8 cellular contexts compared by ENCODE assay signal in genomic region chr19:926595-927043, GRCh38. TPM values are rescaled to one million over a fixed set of nuclear protein-coding genes. Genes with fewer than 3 reads are reported as not detected.
DNase-seq lines count a peak whose midpoint lies in the region; ATAC-seq and TF ChIP-seq lines count a peak whose summit lies in the region.

No MANE protein-coding gene starts in this region.

- H3K36me3 ChIP-seq in ACC112 (ENCODE audit: insufficient read depth, low read length) (no peaks in the 10 kb centered on the region), SK-N-SH (replicated peaks in 1 of 2; ENCODE audit: control insufficient read depth in 1 of 2, insufficient read depth in 2 of 2, low read length in 1 of 2) (peaks cover 0 to 9% of the 10 kb centered on the region in 2 experiments), endocrine pancreas (ENCODE audit: control insufficient read depth, insufficient read depth, low read length) (no peaks in the 10 kb centered on the region), mucosa of stomach (ENCODE audit: control insufficient read depth, insufficient read depth, low read length) (no peaks in the 10 kb centered on the region), uterus (no peaks in the 10 kb centered on the region)

- H3K79me2 ChIP-seq in ACC112 (ENCODE audit: control insufficient read depth, insufficient read depth, low read length, unreplicated experiment) (peaks cover 10% of the 10 kb centered on the region), SK-N-SH (ENCODE audit: insufficient read depth) (peaks cover 30% of the 10 kb centered on the region)

- peaks cover 15% of the 10 kb centered on the region for H3F3A ChIP-seq in SK-N-SH (replicated peaks; ENCODE audit: insufficient read depth)

- peak overlapping the region; percentile 87 for H3K9ac ChIP-seq in SK-N-SH
- H3K9ac ChIP-seq in endocrine pancreas (ENCODE audit: control insufficient read depth, insufficient read depth, low read length), result peak overlapping the region; percentile 94
- H3K9ac ChIP-seq in mucosa of stomach (ENCODE audit: low read length), result peak overlapping the region; percentile 90

- peak overlapping the region; percentile 91 for H3K4me2 ChIP-seq in SK-N-SH

- intact Hi-C loops in uterus (cut with DNase I; ENCODE audit: low total_unique reads), result loop anchor here (10.0 kb wide), 2 partner anchors 162 to 178 kb away; partner anchors contain the start of gene GPX4

- H3K27ac ChIP-seq in ACC112 (ENCODE audit: low read depth, low read length) (no peak overlapping the region), SK-N-SH (ENCODE audit: low read depth in 2 of 2, low read length in 1 of 2) (peak overlapping the region; percentile 46 to 85; a peak in 3 of 4 replicates), uterus (peak overlapping the region; percentile 79 to 80)

- DNase-seq in SK-N-SH, result no peak
- peak in 1 of 2 donors; percentile 54 for DNase-seq in uterus
- DNase-seq in NCI-H1048 (lab: John Stamatoyannopoulos, UW), result no peak

- no peak for TF ChIP-seq EP300 in SK-N-SH (IDR thresholded peaks at IDR 0.05; ENCODE audit: borderline replicate concordance in 1 of 2, low read depth in 1 of 2, low read length in 1 of 2)

- H3K9me3 ChIP-seq in SK-N-SH, result no peaks in the 10 kb centered on the region
- no peaks in the 10 kb centered on the region for H3K9me3 ChIP-seq in endocrine pancreas (ENCODE audit: control insufficient read depth, low read length)
- H3K9me3 ChIP-seq in mucosa of stomach (ENCODE audit: control insufficient read depth, low read length), result no peaks in the 10 kb centered on the region
- no peaks in the 10 kb centered on the region for H3K9me3 ChIP-seq in uterus

- TF ChIP-seq POLR2A in GM19099 (IDR thresholded peaks at IDR 0.05; ENCODE audit: extremely low read depth, insufficient read length, low read depth) (peak; percentile 74), uterus (IDR thresholded peaks at IDR 0.05) (no peak)

- WGBS in SK-N-SH (ENCODE audit: low lambda C conversion rate), result 1% methylated on average over 10 of the region's 35 CpGs

- no peaks in the 10 kb centered on the region for H4K20me1 ChIP-seq in SK-N-SH (ENCODE audit: insufficient read depth)

- H3K4me3 ChIP-seq in ACC112 (ENCODE audit: low read depth, low read length) (peak overlapping the region; percentile 81), SK-N-SH (ENCODE audit: low read depth in 2 of 2, low read length in 1 of 2) (peak overlapping the region; percentile 86 to 91), endocrine pancreas (ENCODE audit: control insufficient read depth, insufficient read depth, low read length) (no peak overlapping the region), mucosa of stomach (ENCODE audit: low read length) (peak overlapping the region; percentile 60), uterus (peak overlapping the region; percentile 53 to 74)

- H2AFZ ChIP-seq in ACC112 (ENCODE audit: low read length, unreplicated experiment) (no peak overlapping the region), SK-N-SH (ENCODE audit: low read depth) (0 out of 2 replicates have a peak overlapping the region, but pooled peaks have one; percentile 46)

- POLR2A ChIA-PET in SK-N-SH (lab: Yijun Ruan, JAX), result no interaction called here

- no peaks in the 10 kb centered on the region for H3K4me1 ChIP-seq in ACC112 (ENCODE audit: control insufficient read depth, insufficient read depth, low read length, unreplicated experiment)
- H3K4me1 ChIP-seq in SK-N-SH (ENCODE audit: control insufficient read depth in 1 of 2, insufficient read depth in 2 of 2, low read depth in 1 of 2, low read length in 1 of 2), result peaks cover 7 to 18% of the 10 kb centered on the region in 2 experiments; a peak in 1 of 4 replicates
- no peaks in the 10 kb centered on the region for H3K4me1 ChIP-seq in endocrine pancreas (ENCODE audit: control insufficient read depth, insufficient read depth, low read length)
- peaks cover 3% of the 10 kb centered on the region for H3K4me1 ChIP-seq in mucosa of stomach (ENCODE audit: control insufficient read depth, insufficient read depth, low read length)
- peaks cover 0 to 6% of the 10 kb centered on the region in 2 donors for H3K4me1 ChIP-seq in uterus

- TF ChIP-seq RAD21 in SK-N-SH (IDR thresholded peaks at IDR 0.05; ENCODE audit: low read length), result no peak

- CTCF ChIA-PET in SK-N-SH (lab: Yijun Ruan, JAX), result interaction anchor here (0.8 to 2.1 kb wide), 3 partner anchors 32 to 318 kb away, joined by 3 to 8 read pairs (median 3); partner anchors contain the start of gene WDR18

- TF ChIP-seq CTCF in SK-N-SH (IDR thresholded peaks at IDR 0.05) (no peak), uterus (IDR thresholded peaks at IDR 0.05) (no peak)

- no peaks in the 10 kb centered on the region for H3K9me2 ChIP-seq in SK-N-SH

- no peaks in the 10 kb centered on the region for H3K27me3 ChIP-seq in ACC112 (ENCODE audit: insufficient read depth, low read length)
- no peaks in the 10 kb centered on the region for H3K27me3 ChIP-seq in SK-N-SH (ENCODE audit: insufficient read depth)
- H3K27me3 ChIP-seq in endocrine pancreas (ENCODE audit: control insufficient read depth, insufficient read depth, low read length), result no peaks in the 10 kb centered on the region
- peaks cover 4% of the 10 kb centered on the region for H3K27me3 ChIP-seq in mucosa of stomach (ENCODE audit: control insufficient read depth, insufficient read depth, low read length)
- no peaks in the 10 kb centered on the region for H3K27me3 ChIP-seq in uterus

- ATAC-seq in HG02610 (IDR thresholded peaks at IDR 0.05; ENCODE audit: unreplicated experiment), result no peak

TF ChIP-seq in SK-N-SH, 30 proteins besides CTCF, POLR2A, EP300 and RAD21:
- TF ChIP-seq RXRA (IDR thresholded peaks at IDR 0.05; ENCODE audit: borderline replicate concordance, low read depth), result no peak
- TF ChIP-seq GATA2 (CRISPR knock-in tag; IDR thresholded peaks at IDR 0.05), result no peak
- TF ChIP-seq FOXM1 (IDR thresholded peaks at IDR 0.05; ENCODE audit: low read depth), result no peak
- TF ChIP-seq IRF3 (IDR thresholded peaks at IDR 0.05; ENCODE audit: low read depth, low read length), result no peak
- peak; percentile 35; the same call in 1 of the 2 replicates for TF ChIP-seq MXI1 (IDR thresholded peaks at IDR 0.05; ENCODE audit: low read depth, low read length)

RNA-seq across cellular contexts. Expression of gene ARID3A, which starts 0.8 kb away (rescaled TPM):
- polyA plus RNA-seq in SK-N-SH (2012; rRNA removed), result 4.4 and 8.6 TPM in 2 replicates
- polyA plus RNA-seq in SK-N-SH (2012; cell fraction: cytosol; rRNA removed), result 1.4 and 3.3 TPM in 2 replicates
- polyA plus RNA-seq in SK-N-SH (2012; cell fraction: nucleus; rRNA removed), result 14.1 and 16.6 TPM in 2 replicates
- 10 to 100 TPM in 1 of 4 donors, 1 to 10 TPM in 3; 1.3 to 22.0 (median 3.8) TPM for total RNA-seq in uterus

RNA-seq across cellular contexts. Expression of gene KISS1R, which starts 9.5 kb away (rescaled TPM):
- polyA plus RNA-seq in SK-N-SH (2012; rRNA removed), result not detected in 2 replicates
- 0.03 TPM in 1 of 2 replicates, not detected in the other for polyA plus RNA-seq in SK-N-SH (2012; cell fraction: cytosol; rRNA removed)
- 0.04 TPM in 1 of 2 replicates, not detected in the other for polyA plus RNA-seq in SK-N-SH (2012; cell fraction: nucleus; rRNA removed)
- under 1 TPM in 1 of 4 donors, not detected in 3; 0.14 TPM for total RNA-seq in uterus

RNA-seq across cellular contexts. Expression of gene R3HDM4, which starts 13.6 kb away (rescaled TPM):
- polyA plus RNA-seq in SK-N-SH (2012; rRNA removed), result 39.2 and 41.4 TPM in 2 replicates
- 19.6 and 30.3 TPM in 2 replicates for polyA plus RNA-seq in SK-N-SH (2012; cell fraction: cytosol; rRNA removed)
- 46.7 and 47.9 TPM in 2 replicates for polyA plus RNA-seq in SK-N-SH (2012; cell fraction: nucleus; rRNA removed)
- 10 to 100 TPM in 3 of 4 donors, 1 to 10 TPM in 1; 5.3 to 38.2 (median 21.2) TPM for total RNA-seq in uterus

RNA-seq across cellular contexts. Expression of gene RNU6-9, which starts 33.3 kb away (rescaled TPM):
- polyA plus RNA-seq in SK-N-SH (2012; rRNA removed), result not detected in 2 replicates
- not detected in 2 replicates for polyA plus RNA-seq in SK-N-SH (2012; cell fraction: cytosol; rRNA removed)
- not detected in 2 replicates for polyA plus RNA-seq in SK-N-SH (2012; cell fraction: nucleus; rRNA removed)
- not detected for total RNA-seq in uterus

RNA-seq across cellular contexts. Expression of gene MED16, which starts 33.6 kb away (rescaled TPM):
- polyA plus RNA-seq in SK-N-SH (2012; rRNA removed), result 30.0 and 40.6 TPM in 2 replicates
- 12.5 and 22.8 TPM in 2 replicates for polyA plus RNA-seq in SK-N-SH (2012; cell fraction: cytosol; rRNA removed)
- 49.0 and 102 TPM in 2 replicates for polyA plus RNA-seq in SK-N-SH (2012; cell fraction: nucleus; rRNA removed)
- total RNA-seq in uterus, result 10 to 100 TPM; 12.0 to 69.1 (median 43.1) TPM
